24 cellular contexts compared by ENCODE assay signal in the genomic region with DNA sequence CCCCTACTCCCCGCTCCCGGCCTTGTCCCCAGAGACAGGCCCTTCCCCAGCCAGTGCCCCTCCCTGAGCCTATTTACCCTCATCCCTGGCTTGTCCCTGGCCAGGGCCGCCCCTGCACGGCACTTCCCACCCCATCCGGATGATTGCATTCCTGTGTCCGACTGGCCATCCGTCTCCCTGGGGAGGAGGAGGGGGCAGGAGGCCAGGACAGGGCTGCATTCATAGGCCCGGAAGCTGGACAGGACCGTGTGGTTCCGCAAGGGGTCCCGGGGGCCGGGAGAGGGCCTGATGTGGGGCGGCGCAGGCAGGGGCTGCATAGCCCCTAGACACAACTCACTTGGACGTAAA.
"Had no signal": no experiment of that assay in that cellular context is flagged by ENCODE, and none has a peak within 500 bp of the region (broad histone marks: within the 10 kb centered on the region; RNA-seq: fewer than 3 reads in every experiment).

No MANE protein-coding gene starts in this region.

- H3K4me1 ChIP-seq: colonic mucosa, foreskin keratinocyte had no signal

- H3K36me3 ChIP-seq: ovary had no signal

- ATAC-seq: activated naive CD8-positive, alpha-beta T cell treated with anti-CD3 and anti-CD28 coated beads, Interleukin-2, amount 50 U/mL, for 24 hours; foreskin keratinocyte; naive thymus-derived CD4-positive, alpha-beta T cell had no signal

- H3K27me3 ChIP-seq: brain microvascular endothelial cell, colonic mucosa, foreskin keratinocyte, ovary, tibial nerve, vagina had no signal

- H3K27ac Mint-ChIP-seq: activated naive CD4-positive, alpha-beta T cell treated with anti-CD3 and anti-CD28 coated beads, Interleukin-2, amount 10 ng/mL, durations not matched to agents 7 days and 5 days; activated naive CD8-positive, alpha-beta T cell treated with anti-CD3 and anti-CD28 coated beads, Interleukin-2, amount 50 U/mL, for 24 hours; endodermal cell; naive thymus-derived CD4-positive, alpha-beta T cell; T-helper 1 cell treated with Interleukin-12 subunit alpha and Interleukin-12 subunit beta and Interleukin-4 antibody, amounts not matched to agents 30 μg/mL and 1 μg/mL, for 36 hours had no signal

- H3K4me1 Mint-ChIP-seq: endodermal cell had no signal

- DNase-seq: activated CD4-positive, alpha-beta T cell treated with anti-CD3 and anti-CD28 coated beads, Interleukin-2, amount 50 U/mL, for 1 hour; activated CD4-positive, CD25-positive, alpha-beta regulatory T cell treated with anti-CD3 and anti-CD28 coated beads, Interleukin-2, amount 50 U/mL, for 72 hours; activated CD8-positive, alpha-beta memory T cell treated with anti-CD3 and anti-CD28 coated beads, Interleukin-2, amount 50 U/mL, for 4 hours; activated effector memory CD4-positive, alpha-beta T cell treated with Interleukin-2 at 50 U/mL for 16 hours; activated naive CD4-positive, alpha-beta T cell treated with anti-CD3 and anti-CD28 coated beads, Interleukin-2, amount 10 ng/mL, durations not matched to agents 7 days and 5 days; activated naive CD8-positive, alpha-beta T cell treated with anti-CD3 and anti-CD28 coated beads, Interleukin-2, amount 50 U/mL, for 24 hours; activated T-cell treated with anti-CD3 and anti-CD28 coated beads, Interleukin-2, amount 50 U/mL, for 48 hours; aorta; brain microvascular endothelial cell; colonic mucosa; endodermal cell; foreskin keratinocyte; head of caudate nucleus; immature natural killer cell; mesendoderm; naive thymus-derived CD4-positive, alpha-beta T cell; stimulated activated CD8-positive, alpha-beta memory T cell treated with anti-CD3 and anti-CD28 coated beads, Interleukin-4, amount 100 ng/mL, for 48 hours; stimulated activated naive CD4-positive, alpha-beta T cell treated with Interleukin-2 at 50 U/mL for 16 hours had no signal

- H3K9me3 Mint-ChIP-seq: activated naive CD4-positive, alpha-beta T cell treated with anti-CD3 and anti-CD28 coated beads, Interleukin-2, amount 10 ng/mL, durations not matched to agents 7 days and 5 days; activated naive CD8-positive, alpha-beta T cell treated with anti-CD3 and anti-CD28 coated beads, Interleukin-2, amount 50 U/mL, for 24 hours; central memory CD8-positive, alpha-beta T cell; endodermal cell; immature natural killer cell; T-helper 1 cell treated with Interleukin-12 subunit alpha and Interleukin-12 subunit beta and Interleukin-4 antibody, amounts not matched to agents 30 μg/mL and 1 μg/mL, for 36 hours had no signal

- H3K9me3 ChIP-seq: colonic mucosa, ovary, tibial nerve, vagina had no signal

- H3K27ac ChIP-seq: brain microvascular endothelial cell, colonic mucosa, foreskin keratinocyte, ovary, vagina, VCaP had no signal

- H3K4me3 ChIP-seq: colonic mucosa, ovary, tibial nerve, vagina had no signal

- H3K4me3 Mint-ChIP-seq: activated naive CD4-positive, alpha-beta T cell treated with anti-CD3 and anti-CD28 coated beads, Interleukin-2, amount 10 ng/mL, durations not matched to agents 7 days and 5 days; activated naive CD8-positive, alpha-beta T cell treated with anti-CD3 and anti-CD28 coated beads, Interleukin-2, amount 50 U/mL, for 24 hours; central memory CD8-positive, alpha-beta T cell; endodermal cell; immature natural killer cell; naive thymus-derived CD4-positive, alpha-beta T cell; T-helper 1 cell treated with Interleukin-12 subunit alpha and Interleukin-12 subunit beta and Interleukin-4 antibody, amounts not matched to agents 30 μg/mL and 1 μg/mL, for 36 hours had no signal

- H3K27me3 Mint-ChIP-seq: activated naive CD4-positive, alpha-beta T cell treated with anti-CD3 and anti-CD28 coated beads, Interleukin-2, amount 10 ng/mL, durations not matched to agents 7 days and 5 days; activated naive CD8-positive, alpha-beta T cell treated with anti-CD3 and anti-CD28 coated beads, Interleukin-2, amount 50 U/mL, for 24 hours; central memory CD8-positive, alpha-beta T cell; naive thymus-derived CD4-positive, alpha-beta T cell had no signal
